In genomic region chr1:220878223-220879081, GRCh38 we compare ENCODE assay signal across 8 cellular contexts. TPM values are rescaled to one million over a fixed set of nuclear protein-coding genes. Genes with fewer than 3 reads are reported as not detected.
DNase-seq lines count a peak whose midpoint lies in the region; ATAC-seq and TF ChIP-seq lines count a peak whose summit lies in the region.

No MANE protein-coding gene starts in this region.

- DNase-seq in adrenal gland (peak in 3 of 7 donors; percentile 20 to 45 (median 41)), left lung (peak in 1 of 2 donors; percentile 73), tibial artery (no peak), A172 (ENCODE audit: low spot score) (no peak), NCI-H748 (lab: John Stamatoyannopoulos, UW; ENCODE audit: unreplicated experiment) (no peak)
- no peak for DNase-seq in NK-92 treated with Interleukin-12 subunit alpha and Interleukin-12 subunit beta, amount 100 ng/mL, for 24 hours (lab: John Stamatoyannopoulos, UW)

- TF ChIP-seq POLR2A in adrenal gland (IDR thresholded peaks at IDR 0.05) = no peak

- peaks cover 6% of the 10 kb centered on the region for H3K27me3 ChIP-seq in adrenal gland
- H3K27me3 ChIP-seq in left lung = peaks cover 12 to 47% of the 10 kb centered on the region in 2 donors
- H3K27me3 ChIP-seq in tibial artery = no peaks in the 10 kb centered on the region

- peak overlapping the region in 2 of 4 donors; percentile 72 to 90 for H3K4me3 ChIP-seq in adrenal gland
- H3K4me3 ChIP-seq in left lung = peak overlapping the region; percentile 47 to 71
- peak overlapping the region; percentile 68 to 88 for H3K4me3 ChIP-seq in tibial artery

- peak overlapping the region in 3 of 5 donors; percentile 75 to 92 (median 87) for H3K27ac ChIP-seq in adrenal gland
- peak overlapping the region; percentile 97 to 99 for H3K27ac ChIP-seq in left lung
- H3K27ac ChIP-seq in tibial artery = peak overlapping the region; percentile 95 to 96

- H3K9me3 ChIP-seq in adrenal gland (replicated peaks in 1 of 3) (no peaks in the 10 kb centered on the region), left lung (no peaks in the 10 kb centered on the region), tibial artery (no peaks in the 10 kb centered on the region)

- TF ChIP-seq CTCF in adrenal gland (IDR thresholded peaks at IDR 0.05) (no peak), left lung (IDR thresholded peaks at IDR 0.05) (no peak), tibial artery (IDR thresholded peaks at IDR 0.05) (no peak)

- WGBS in adrenal gland, 4 donors = 17 to 20% (median 18%) methylated on average over 28 to 41 of the region's 41 CpGs

- ATAC-seq in GM19035 (IDR thresholded peaks at IDR 0.05; ENCODE audit: unreplicated experiment) (peak; percentile 31), HG03439 (IDR thresholded peaks at IDR 0.05; ENCODE audit: unreplicated experiment) (peak; percentile 22), left lung (peak; percentile 2)

- peaks cover 2 to 5% of the 10 kb centered on the region in 2 donors for H3K4me1 ChIP-seq in adrenal gland (replicated peaks in 1 of 2)
- peaks cover 8 to 71% of the 10 kb centered on the region in 2 donors for H3K4me1 ChIP-seq in left lung
- peaks cover 0 to 32% (median 20%) of the 10 kb centered on the region in 4 donors for H3K4me1 ChIP-seq in tibial artery

- peaks cover 0 to under 1% of the 10 kb centered on the region in 2 donors for H3K36me3 ChIP-seq in adrenal gland (replicated peaks in 1 of 2)
- peaks cover 0 to 13% of the 10 kb centered on the region in 2 donors for H3K36me3 ChIP-seq in left lung
- H3K36me3 ChIP-seq in tibial artery = peaks cover 10 to 14% (median 14%) of the 10 kb centered on the region in 3 donors

- intact Hi-C loops in adrenal gland (cut with DNase I) = loop anchor here in 1 of 2 donors (10.0 kb wide), 1 partner anchor 556 kb away; no protein-coding TSS in a partner anchor
- intact Hi-C loops in left lung (cut with DNase I) = loop anchor here in 1 of 2 donors (10.0 kb wide), 1 partner anchor 326 kb away; no protein-coding TSS in a partner anchor
- intact Hi-C loops in tibial artery (cut with DNase I; ENCODE audit: low total_unique reads) = no loop called here

RNA-seq across cellular contexts. Expression of gene HLX, which starts 0.8 kb away (rescaled TPM):
- 10 to 100 TPM in 2 of 8 donors, 1 to 10 TPM in 6; 4.5 to 13.8 (median 7.0) TPM for total RNA-seq in adrenal gland
- 1 to 10 TPM in 2 of 3 donors, under 1 TPM in 1; 0.81 to 9.6 (median 8.1) TPM for polyA plus RNA-seq in adrenal gland
- total RNA-seq in left lung = 10 to 100 TPM; 15.4 to 22.6 TPM
- total RNA-seq in A172 (2014; rRNA removed; shearing (Covaris generic)) = 3.7 and 5.3 TPM in 2 replicates
